ENCODE assay signal across 8 cellular contexts in genomic region chr4:42627887-42628646, GRCh38. TPM values are rescaled to one million over a fixed set of nuclear protein-coding genes. Genes with fewer than 3 reads are reported as not detected.
DNase-seq lines count a peak whose midpoint lies in the region; ATAC-seq and TF ChIP-seq lines count a peak whose summit lies in the region.

No MANE protein-coding gene starts in this region.

- ATAC-seq in GM21786 (IDR thresholded peaks at IDR 0.05; ENCODE audit: unreplicated experiment) = peak; percentile 91
- ATAC-seq in activated T-helper 17 cell treated with anti-CD3 and anti-CD28 coated beads, Interleukin-2, amount 50 U/mL, for 72 hours (replicated peaks) = peak; percentile 94

- in situ Hi-C loops in GM13976 (cut with MboI; ENCODE audit: low sequenced_read_pairs, unreplicated experiment) = no loop called here

- DNase-seq in GM13976 (ENCODE audit: low spot score) = peak; percentile 35
- DNase-seq in NCI-H187 (lab: John Stamatoyannopoulos, UW) = peak; percentile 75 to 86
- DNase-seq in mucosa of gallbladder (ENCODE audit: low spot score) = peak; percentile 12
- DNase-seq in NCI-H2227 (lab: John Stamatoyannopoulos, UW; ENCODE audit: unreplicated experiment) = no peak
- no peak for DNase-seq in SW 1271 (lab: John Stamatoyannopoulos, UW)
- DNase-seq in NCI-H82 (lab: John Stamatoyannopoulos, UW) = no peak

- H3K27ac Mint-ChIP-seq in activated T-helper 17 cell treated with anti-CD3 and anti-CD28 coated beads, Interleukin-2, amount 50 U/mL, for 72 hours = peak overlapping the region; percentile 91

- no peak for TF ChIP-seq CTCF in GM13976 (IDR thresholded peaks at IDR 0.05; ENCODE audit: borderline replicate concordance, control extremely low read depth, extremely low read depth, insufficient read depth, missing control alignments)

- no peaks in the 10 kb centered on the region for H3K9me3 Mint-ChIP-seq in activated T-helper 17 cell treated with anti-CD3 and anti-CD28 coated beads, Interleukin-2, amount 50 U/mL, for 72 hours

- no peaks in the 10 kb centered on the region for H3K27me3 Mint-ChIP-seq in activated T-helper 17 cell treated with anti-CD3 and anti-CD28 coated beads, Interleukin-2, amount 50 U/mL, for 72 hours

- H3K36me3 Mint-ChIP-seq in activated T-helper 17 cell treated with anti-CD3 and anti-CD28 coated beads, Interleukin-2, amount 50 U/mL, for 72 hours (ENCODE audit: low read depth) = peaks cover 43% of the 10 kb centered on the region

- peaks cover 32% of the 10 kb centered on the region for H3K4me1 Mint-ChIP-seq in activated T-helper 17 cell treated with anti-CD3 and anti-CD28 coated beads, Interleukin-2, amount 50 U/mL, for 72 hours

- peak overlapping the region; percentile 61 for H3K4me3 Mint-ChIP-seq in activated T-helper 17 cell treated with anti-CD3 and anti-CD28 coated beads, Interleukin-2, amount 50 U/mL, for 72 hours

RNA-seq across cellular contexts. Expression of gene ATP8A1, which starts 28.8 kb away (rescaled TPM):
- 10 to 100 TPM; 17.0 to 29.2 TPM for total RNA-seq in activated T-helper 17 cell treated with anti-CD3 and anti-CD28 coated beads, Interleukin-2, amount 50 U/mL, for 72 hours
- 5.1 TPM for total RNA-seq in mucosa of gallbladder

Comparison
In these comparisons a context has a peak if more than half of its experiments do, and no peak if none do; other contexts are left out.
1. DNase-seq: peak in GM13976 (single experiment), NCI-H187 (2 of 2) and mucosa of gallbladder (single experiment); none in NCI-H2227 (single experiment), SW 1271 (0 of 2) and NCI-H82 (single experiment).